ENCODE assay signal across 9 cellular contexts in genomic region chr7:99498546-99498944, GRCh38. TPM values are rescaled to one million over a fixed set of nuclear protein-coding genes. Genes with fewer than 3 reads are reported as not detected.
DNase-seq lines count a peak whose midpoint lies in the region; ATAC-seq and TF ChIP-seq lines count a peak whose summit lies in the region.
"Had no signal": no experiment of that assay in that cellular context is flagged by ENCODE, and none has a peak within 500 bp of the region (broad histone marks: within the 10 kb centered on the region; RNA-seq: fewer than 3 reads in every experiment).

No MANE protein-coding gene starts in this region.

- H3K4me3 ChIP-seq in left lung, result peak overlapping the region; percentile 97 to 98
- H3K4me3 ChIP-seq in tibial artery, result peak overlapping the region; percentile 90 to 96

- H3K9me3 ChIP-seq in left lung (peaks cover 0 to 16% of the 10 kb centered on the region in 2 donors), tibial artery (peaks cover 0 to 16% (median 15%) of the 10 kb centered on the region in 3 donors)

- no peaks in the 10 kb centered on the region for H3K27me3 Mint-ChIP-seq in activated naive CD4-positive, alpha-beta T cell treated with anti-CD3 and anti-CD28 coated beads for 36 hours (ENCODE audit: low read depth)
- H3K27me3 Mint-ChIP-seq in activated T-helper 2 cell treated with anti-CD3 and anti-CD28 coated beads, Interferon-gamma antibody, Interleukin-2, Interleukin-4, amounts not matched to agents 10 μg/mL and 5 μg/mL and 100 μg/mL, durations not matched to agents 14 hours and 24 hours and 36 hours (ENCODE audit: low read depth), result no peaks in the 10 kb centered on the region

- no peak for DNase-seq in activated naive CD4-positive, alpha-beta T cell treated with anti-CD3 and anti-CD28 coated beads for 36 hours
- no peak for DNase-seq in activated naive CD4-positive, alpha-beta T cell treated with anti-CD3 and anti-CD28 coated beads, Interleukin-2, amount 50 U/mL, for 16 hours
- no peak for DNase-seq in activated T-helper 2 cell treated with anti-CD3 and anti-CD28 coated beads, Interferon-gamma antibody, Interleukin-2, Interleukin-4, amounts not matched to agents 10 μg/mL and 5 μg/mL and 100 μg/mL, durations not matched to agents 14 hours and 24 hours and 36 hours (ENCODE audit: low spot score)
- DNase-seq in left lung (no peak), tibial artery (peak in 1 of 2 donors; percentile 48), G401 (ENCODE audit: low spot score) (no peak), caudate nucleus (lab: John Stamatoyannopoulos, UW) (no peak)

- no peaks in the 10 kb centered on the region for H3K27me3 ChIP-seq in left lung
- no peaks in the 10 kb centered on the region for H3K27me3 ChIP-seq in tibial artery

- intact Hi-C loops in activated naive CD4-positive, alpha-beta T cell treated with anti-CD3 and anti-CD28 coated beads for 36 hours (cut with micrococcal nuclease), result no loop called here
- intact Hi-C loops in activated T-helper 2 cell treated with anti-CD3 and anti-CD28 coated beads, Interferon-gamma antibody, Interleukin-2, Interleukin-4, amounts not matched to agents 10 μg/mL and 5 μg/mL and 100 μg/mL, durations not matched to agents 14 hours and 24 hours and 36 hours (cut with micrococcal nuclease), result no loop called here
- intact Hi-C loops in left lung (cut with DNase I) (no loop called here), tibial artery (cut with DNase I; ENCODE audit: low total_unique reads) (no loop called here)

- peak overlapping the region; percentile 99 for H3K27ac Mint-ChIP-seq in activated naive CD4-positive, alpha-beta T cell treated with anti-CD3 and anti-CD28 coated beads for 36 hours
- peak overlapping the region; percentile 81 for H3K27ac Mint-ChIP-seq in activated T-helper 2 cell treated with anti-CD3 and anti-CD28 coated beads, Interferon-gamma antibody, Interleukin-2, Interleukin-4, amounts not matched to agents 10 μg/mL and 5 μg/mL and 100 μg/mL, durations not matched to agents 14 hours and 24 hours and 36 hours

- peaks cover 0 to 52% of the 10 kb centered on the region in 2 donors for H3K36me3 ChIP-seq in left lung
- H3K36me3 ChIP-seq in tibial artery, result peaks cover 32 to 50% (median 50%) of the 10 kb centered on the region in 3 donors

- peak overlapping the region; percentile 99 for H3K4me3 Mint-ChIP-seq in activated naive CD4-positive, alpha-beta T cell treated with anti-CD3 and anti-CD28 coated beads for 36 hours
- H3K4me3 Mint-ChIP-seq in activated T-helper 2 cell treated with anti-CD3 and anti-CD28 coated beads, Interferon-gamma antibody, Interleukin-2, Interleukin-4, amounts not matched to agents 10 μg/mL and 5 μg/mL and 100 μg/mL, durations not matched to agents 14 hours and 24 hours and 36 hours (ENCODE audit: low read depth), result peak overlapping the region; percentile 94

- H3K27ac ChIP-seq in left lung (peak overlapping the region; percentile 97 to 99), tibial artery (peak overlapping the region; percentile 95 to 97), caudate nucleus (ENCODE audit: low read depth, low read length) (no peak overlapping the region)

- CTCF ChIA-PET in activated naive CD4-positive, alpha-beta T cell treated with anti-CD3 and anti-CD28 coated beads for 36 hours (lab: Charles Lee), result interaction anchor here (0.6 kb wide), 1 partner anchor 28 kb away, joined by 4 read pairs; no protein-coding TSS in a partner anchor

- ATAC-seq in left lung (no peak), HG02981 (IDR thresholded peaks at IDR 0.05; ENCODE audit: unreplicated experiment) (no peak)
- ATAC-seq: left lobe of liver had no signal

- H3K36me3 Mint-ChIP-seq in activated naive CD4-positive, alpha-beta T cell treated with anti-CD3 and anti-CD28 coated beads for 36 hours (ENCODE audit: low read depth), result peaks cover 49% of the 10 kb centered on the region
- peaks cover 71% of the 10 kb centered on the region for H3K36me3 Mint-ChIP-seq in activated T-helper 2 cell treated with anti-CD3 and anti-CD28 coated beads, Interferon-gamma antibody, Interleukin-2, Interleukin-4, amounts not matched to agents 10 μg/mL and 5 μg/mL and 100 μg/mL, durations not matched to agents 14 hours and 24 hours and 36 hours (ENCODE audit: low read depth)

- H3K4me1 ChIP-seq in left lung (peaks cover 12 to 38% of the 10 kb centered on the region in 2 donors), tibial artery (peaks cover 0 to 29% (median 23%) of the 10 kb centered on the region in 4 donors)

- TF ChIP-seq CTCF in left lung (IDR thresholded peaks at IDR 0.05), result no peak
- no peak for TF ChIP-seq CTCF in tibial artery (IDR thresholded peaks at IDR 0.05)

- in situ Hi-C loops in G401 (cut with HindIII; ENCODE audit: low sequenced_read_pairs), result no loop called here

- peaks cover 23% of the 10 kb centered on the region for H3K4me1 Mint-ChIP-seq in activated naive CD4-positive, alpha-beta T cell treated with anti-CD3 and anti-CD28 coated beads for 36 hours (ENCODE audit: low read depth)
- H3K4me1 Mint-ChIP-seq in activated T-helper 2 cell treated with anti-CD3 and anti-CD28 coated beads, Interferon-gamma antibody, Interleukin-2, Interleukin-4, amounts not matched to agents 10 μg/mL and 5 μg/mL and 100 μg/mL, durations not matched to agents 14 hours and 24 hours and 36 hours (ENCODE audit: low read depth), result peaks cover 20% of the 10 kb centered on the region

- peaks cover 10% of the 10 kb centered on the region for H3K9me3 Mint-ChIP-seq in activated naive CD4-positive, alpha-beta T cell treated with anti-CD3 and anti-CD28 coated beads for 36 hours
- H3K9me3 Mint-ChIP-seq in activated T-helper 2 cell treated with anti-CD3 and anti-CD28 coated beads, Interferon-gamma antibody, Interleukin-2, Interleukin-4, amounts not matched to agents 10 μg/mL and 5 μg/mL and 100 μg/mL, durations not matched to agents 14 hours and 24 hours and 36 hours, result peaks cover 22% of the 10 kb centered on the region

RNA-seq across cellular contexts. Expression of gene ZNF394, which starts 1.5 kb away (rescaled TPM):
- 10 to 100 TPM; 26.5 to 26.6 TPM for total RNA-seq in activated naive CD4-positive, alpha-beta T cell treated with anti-CD3 and anti-CD28 coated beads for 36 hours
- 36.4 and 40.7 TPM in 2 replicates for total RNA-seq in activated T-helper 2 cell treated with anti-CD3 and anti-CD28 coated beads, Interferon-gamma antibody, Interleukin-2, Interleukin-4, amounts not matched to agents 10 μg/mL and 5 μg/mL and 100 μg/mL, durations not matched to agents 14 hours and 24 hours and 36 hours
- 10 to 100 TPM; 18.6 to 28.9 TPM for total RNA-seq in left lung
- total RNA-seq in G401 (2014; rRNA removed; shearing (Covaris generic)), result 20.7 and 21.5 TPM in 2 replicates

RNA-seq across cellular contexts. Expression of gene ZKSCAN5, which starts 5.9 kb away (rescaled TPM):
- 1 to 10 TPM; 7.2 to 8.0 TPM for total RNA-seq in activated naive CD4-positive, alpha-beta T cell treated with anti-CD3 and anti-CD28 coated beads for 36 hours
- total RNA-seq in activated T-helper 2 cell treated with anti-CD3 and anti-CD28 coated beads, Interferon-gamma antibody, Interleukin-2, Interleukin-4, amounts not matched to agents 10 μg/mL and 5 μg/mL and 100 μg/mL, durations not matched to agents 14 hours and 24 hours and 36 hours, result 8.2 and 8.4 TPM in 2 replicates
- 1 to 10 TPM; 6.7 to 7.6 TPM for total RNA-seq in left lung
- total RNA-seq in G401 (2014; rRNA removed; shearing (Covaris generic)), result 18.6 and 23.1 TPM in 2 replicates

RNA-seq across cellular contexts. Expression of gene ZNF789, which starts 25.9 kb away (rescaled TPM):
- total RNA-seq in activated naive CD4-positive, alpha-beta T cell treated with anti-CD3 and anti-CD28 coated beads for 36 hours, result 1 to 10 TPM; 8.0 to 9.8 TPM
- total RNA-seq in activated T-helper 2 cell treated with anti-CD3 and anti-CD28 coated beads, Interferon-gamma antibody, Interleukin-2, Interleukin-4, amounts not matched to agents 10 μg/mL and 5 μg/mL and 100 μg/mL, durations not matched to agents 14 hours and 24 hours and 36 hours, result 23.2 and 24.3 TPM in 2 replicates
- 10 to 100 TPM in 1 of 2 donors, 1 to 10 TPM in 1; 8.5 to 11.1 TPM for total RNA-seq in left lung
- 7.8 and 8.9 TPM in 2 replicates for total RNA-seq in G401 (2014; rRNA removed; shearing (Covaris generic))

RNA-seq across cellular contexts. Expression of gene ATP5MF, which starts 32.6 kb away (rescaled TPM):
- total RNA-seq in activated naive CD4-positive, alpha-beta T cell treated with anti-CD3 and anti-CD28 coated beads for 36 hours, result 100 to 1,000 TPM; 423 to 441 TPM
- total RNA-seq in activated T-helper 2 cell treated with anti-CD3 and anti-CD28 coated beads, Interferon-gamma antibody, Interleukin-2, Interleukin-4, amounts not matched to agents 10 μg/mL and 5 μg/mL and 100 μg/mL, durations not matched to agents 14 hours and 24 hours and 36 hours, result 405 and 429 TPM in 2 replicates
- total RNA-seq in left lung, result 100 to 1,000 TPM; 250 to 265 TPM
- total RNA-seq in G401 (2014; rRNA removed; shearing (Covaris generic)), result 1,769 and 1,935 TPM in 2 replicates

RNA-seq across cellular contexts. Expression of gene FAM200A, which starts 53.4 kb away (rescaled TPM):
- 1 to 10 TPM; 3.3 to 3.8 TPM for total RNA-seq in activated naive CD4-positive, alpha-beta T cell treated with anti-CD3 and anti-CD28 coated beads for 36 hours
- total RNA-seq in activated T-helper 2 cell treated with anti-CD3 and anti-CD28 coated beads, Interferon-gamma antibody, Interleukin-2, Interleukin-4, amounts not matched to agents 10 μg/mL and 5 μg/mL and 100 μg/mL, durations not matched to agents 14 hours and 24 hours and 36 hours, result 5.2 and 5.6 TPM in 2 replicates
- total RNA-seq in left lung, result 1 to 10 TPM; 4.1 to 6.4 TPM
- 2.6 and 5.0 TPM in 2 replicates for total RNA-seq in G401 (2014; rRNA removed; shearing (Covaris generic))
